ENCODE assay signal across 8 cellular contexts in the genomic region with DNA sequence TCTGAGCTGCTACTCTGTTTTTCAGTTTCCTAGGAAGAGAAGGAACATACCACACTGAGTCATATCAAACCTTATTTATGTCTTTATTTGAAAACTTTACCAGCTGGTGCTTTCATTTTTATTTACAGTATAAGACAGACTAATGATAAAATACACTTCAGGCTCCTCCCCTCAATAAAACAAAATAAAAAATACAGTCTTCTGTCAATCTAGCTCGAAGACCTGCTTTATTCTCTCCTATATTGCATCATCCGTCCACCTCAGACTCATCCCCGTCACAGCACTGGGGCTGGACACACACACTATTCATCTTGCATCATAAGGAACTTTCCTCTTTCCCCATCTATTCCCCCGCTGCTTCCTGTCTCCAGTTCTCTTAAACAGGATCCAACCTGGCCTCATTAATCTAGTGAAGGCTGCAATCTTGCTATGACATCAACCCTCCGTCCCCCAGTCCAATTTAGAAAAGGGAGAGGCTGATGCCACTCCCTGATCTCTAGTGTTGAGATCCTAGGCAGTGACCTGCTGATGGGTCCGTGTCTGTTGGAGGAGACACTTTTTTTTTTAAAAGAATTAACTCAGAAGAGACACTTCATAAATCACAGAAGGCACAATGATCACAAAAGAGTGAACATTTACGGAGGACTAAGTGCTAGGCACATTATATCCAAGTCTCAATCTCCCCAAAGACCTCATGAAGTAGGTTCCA. TPM values are rescaled to one million over a fixed set of nuclear protein-coding genes. Genes with fewer than 3 reads are reported as not detected.
DNase-seq lines count a peak whose midpoint lies in the region; ATAC-seq and TF ChIP-seq lines count a peak whose summit lies in the region.

No MANE protein-coding gene starts in this region.

- H3K36me3 ChIP-seq in DND-41 (ENCODE audit: insufficient read depth, low read length) (peaks cover 59% of the 10 kb centered on the region), lower lobe of right lung (peaks cover 45% of the 10 kb centered on the region)

- H3K27me3 ChIP-seq in DND-41 (ENCODE audit: insufficient read depth, low read length, poor library complexity), result no peaks in the 10 kb centered on the region
- H3K27me3 ChIP-seq in lower lobe of right lung (ENCODE audit: low read depth), result no peaks in the 10 kb centered on the region

- H3K4me1 ChIP-seq in DND-41 (ENCODE audit: insufficient read depth, low read length), result peaks cover 68% of the 10 kb centered on the region
- peaks cover 73% of the 10 kb centered on the region for H3K4me1 ChIP-seq in lower lobe of right lung

- H3K9me3 ChIP-seq in DND-41 (ENCODE audit: insufficient read depth, low read length, severe bottlenecking) (no peaks in the 10 kb centered on the region), lower lobe of right lung (no peaks in the 10 kb centered on the region)

- peak overlapping the region; percentile 64 for H3K4me2 ChIP-seq in DND-41 (ENCODE audit: insufficient read depth, low read length)

- intact Hi-C loops in lower lobe of right lung (cut with DNase I), result no loop called here

- H2AFZ ChIP-seq in DND-41 (ENCODE audit: low read depth, low read length), result no peak overlapping the region

- peak overlapping the region; percentile 98 for H3K9ac ChIP-seq in DND-41 (ENCODE audit: low read depth, low read length)

- ATAC-seq in DND-41 (ENCODE audit: insufficient read depth, low read depth), result no peak
- ATAC-seq in lower lobe of right lung, result peak; percentile 45 to 63
- ATAC-seq in GM21529 (IDR thresholded peaks at IDR 0.05; ENCODE audit: unreplicated experiment), result no peak
- ATAC-seq in GM21360 (IDR thresholded peaks at IDR 0.05; ENCODE audit: unreplicated experiment), result no peak

- peaks cover 46% of the 10 kb centered on the region for H4K20me1 ChIP-seq in DND-41 (ENCODE audit: insufficient read depth, low read length)

- peaks cover 96% of the 10 kb centered on the region for H3K79me2 ChIP-seq in DND-41 (ENCODE audit: insufficient read depth, low read length)

- H3K27ac ChIP-seq in DND-41 (ENCODE audit: low read length), result peak overlapping the region; percentile 99
- H3K27ac ChIP-seq in lower lobe of right lung, result peak overlapping the region; percentile 100
- H3K27ac ChIP-seq in temporal lobe (ENCODE audit: low read depth, low read length), result peak overlapping the region; percentile 72

- DNase-seq in DND-41, result peak; percentile 50
- peak; percentile 88 for DNase-seq in HS-5 (ENCODE audit: low read depth)
- peak; percentile 80 for DNase-seq in SKM-1 treated with dmso at 0.1 percent for 144 hours (lab: John Stamatoyannopoulos, UW; ENCODE audit: unreplicated experiment)
- DNase-seq in dermis blood vessel endothelial cell, result peak; percentile 86
- peak; percentile 60 for DNase-seq in lower lobe of right lung

- TF ChIP-seq CTCF in DND-41 (IDR thresholded peaks at IDR 0.05; ENCODE audit: borderline replicate concordance, extremely low read depth, low read length, poor library complexity, severe bottlenecking) (no peak), lower lobe of right lung (IDR thresholded peaks at IDR 0.05) (no peak)

- peak overlapping the region; percentile 65 to 71 for H3K4me3 ChIP-seq in DND-41 (ENCODE audit: low read depth in 1 of 2, low read length in 2 of 2)
- H3K4me3 ChIP-seq in lower lobe of right lung, result peak overlapping the region; percentile 65

RNA-seq across cellular contexts. Expression of gene XBP1, which starts 1.1 kb away (rescaled TPM):
- total RNA-seq in dermis blood vessel endothelial cell (93.3 and 165 TPM in 2 replicates), lower lobe of right lung (216 TPM), temporal lobe (23.1 TPM)

RNA-seq across cellular contexts. Expression of gene CCDC117, which starts 26.8 kb away (rescaled TPM):
- total RNA-seq in dermis blood vessel endothelial cell, result 23.8 and 30.1 TPM in 2 replicates
- total RNA-seq in lower lobe of right lung, result 21.4 TPM
- 19.4 TPM for total RNA-seq in temporal lobe

RNA-seq across cellular contexts. Expression of gene HSCB, which starts 57.4 kb away (rescaled TPM):
- total RNA-seq in dermis blood vessel endothelial cell (12.5 and 19.9 TPM in 2 replicates), lower lobe of right lung (13.4 TPM), temporal lobe (4.2 TPM)

RNA-seq across cellular contexts. Expression of gene CHEK2, which starts 57.7 kb away (rescaled TPM):
- total RNA-seq in dermis blood vessel endothelial cell (14.8 and 15.7 TPM in 2 replicates), lower lobe of right lung (10.0 TPM), temporal lobe (2.5 TPM)

Comparison
In these comparisons a context has a peak if more than half of its experiments do, and no peak if none do; other contexts are left out.
1. ATAC-seq: peak in lower lobe of right lung (2 of 2); none in DND-41 (single experiment), GM21529 (single experiment) and GM21360 (single experiment).
2. Peak in every context shown above with its lines, with median percentiles within 50 percentile points of each other: DNase-seq and H3K27ac ChIP-seq.